Comparison of ENCODE assay signal across 8 cellular contexts in the genomic region with DNA sequence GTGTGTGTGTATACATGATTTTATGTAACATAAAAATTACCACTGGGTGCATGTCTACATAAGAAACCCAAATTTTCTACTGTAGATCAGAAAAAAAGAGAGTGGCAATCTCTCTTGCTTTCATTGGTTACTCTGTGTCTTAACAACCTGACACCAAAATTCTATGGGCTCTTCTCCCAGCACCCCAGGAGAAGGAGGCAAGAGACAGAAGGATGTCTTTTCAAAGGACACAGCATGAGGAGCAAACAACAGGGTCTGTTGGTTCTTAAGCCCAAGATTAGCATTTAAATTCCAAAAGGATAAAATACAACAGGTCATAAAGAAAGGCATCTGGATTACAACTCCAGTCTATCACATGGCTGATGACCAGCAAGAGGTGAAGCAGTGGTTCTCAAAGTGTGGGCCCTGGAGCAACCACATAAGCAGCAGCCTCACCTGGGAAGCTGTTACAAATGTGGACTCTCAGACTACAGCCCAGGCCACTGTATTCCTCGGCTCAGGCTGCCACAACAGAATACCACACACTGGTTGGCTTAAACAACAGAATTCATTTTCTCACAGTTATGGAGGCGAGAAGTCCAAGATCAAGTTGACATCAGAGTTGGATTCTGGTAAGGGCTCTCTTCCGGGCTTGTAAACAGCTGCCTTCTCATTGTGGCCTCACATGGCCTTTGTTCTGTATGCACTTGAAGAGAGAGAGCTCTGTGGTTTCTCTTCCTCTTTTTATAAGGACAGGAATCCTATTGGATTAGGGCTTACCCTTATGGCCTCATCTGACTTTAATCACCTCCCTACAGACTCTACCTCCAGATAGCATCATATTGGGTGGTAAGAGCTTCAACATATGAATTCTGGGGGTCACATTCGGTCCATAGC.
A peak's percentile ranks its signal among the peaks of the same experiment; 100 is the strongest.
DNase-seq lines count a peak whose midpoint lies in the region; ATAC-seq, FAIRE-seq and TF ChIP-seq lines count a peak whose summit lies in the region.

No MANE protein-coding gene starts in this region.

- intact Hi-C loops in endothelial cell of umbilical vein (cut with micrococcal nuclease): no loop called here
- intact Hi-C loops in left ventricle myocardium inferior (cut with micrococcal nuclease): no loop called here

- no peak for TF ChIP-seq EP300 in suprapubic skin (IDR thresholded peaks at IDR 0.05)

- H3K27ac ChIP-seq in endothelial cell of umbilical vein (ENCODE audit: insufficient read depth, low read depth, low read length) (no peak overlapping the region), left ventricle myocardium inferior (replicated peaks) (no peak overlapping the region), suprapubic skin (no peak overlapping the region)

- dilution Hi-C loops in endothelial cell of umbilical vein (cut with MboI; ENCODE audit: extremely low pct_ligation_motif_present, low sequenced_read_pairs): no loop called here

- TF ChIP-seq CTCF in endothelial cell of umbilical vein (IDR thresholded peaks at IDR 0.05; ENCODE audit: extremely low read depth in 1 of 2, insufficient read depth in 1 of 2, low read depth in 1 of 2, low read length in 2 of 2) (no peak), left ventricle myocardium inferior (IDR thresholded peaks at IDR 0.05; ENCODE audit: borderline replicate concordance) (no peak), suprapubic skin (IDR thresholded peaks at IDR 0.05) (no peak)

- no peak overlapping the region for H3K9ac ChIP-seq in endothelial cell of umbilical vein (replicated peaks; ENCODE audit: extremely low read depth, insufficient read depth, low read length)

- no peaks in the 10 kb centered on the region for H3K9me3 ChIP-seq in endothelial cell of umbilical vein (replicated peaks; ENCODE audit: control insufficient read depth, insufficient read depth, low read length)
- no peaks in the 10 kb centered on the region for H3K9me3 ChIP-seq in left ventricle myocardium inferior (replicated peaks)
- no peaks in the 10 kb centered on the region for H3K9me3 ChIP-seq in suprapubic skin

- H3K79me2 ChIP-seq in endothelial cell of umbilical vein (ENCODE audit: control insufficient read depth, insufficient read depth, low read length): no peaks in the 10 kb centered on the region

- no peak overlapping the region for H3K4me2 ChIP-seq in endothelial cell of umbilical vein (ENCODE audit: insufficient read depth, low read length)

- peaks cover 2% of the 10 kb centered on the region for H3K4me1 ChIP-seq in endothelial cell of umbilical vein (ENCODE audit: control insufficient read depth, extremely low read depth, insufficient read depth, low read length)
- no peaks in the 10 kb centered on the region for H3K4me1 ChIP-seq in left ventricle myocardium inferior
- H3K4me1 ChIP-seq in suprapubic skin: no peaks in the 10 kb centered on the region

- POLR2A ChIA-PET in endothelial cell of umbilical vein (lab: Charles Lee): no interaction called here

- H3K27me3 ChIP-seq in endothelial cell of umbilical vein (ENCODE audit: control insufficient read depth in 2 of 2, insufficient read depth in 2 of 2, low read length in 2 of 2) (no peaks in the 10 kb centered on the region), left ventricle myocardium inferior (ENCODE audit: low read depth) (no peaks in the 10 kb centered on the region), suprapubic skin (no peaks in the 10 kb centered on the region)

- no peaks in the 10 kb centered on the region for H3K9me1 ChIP-seq in endothelial cell of umbilical vein (replicated peaks; ENCODE audit: control insufficient read depth, extremely low read depth, insufficient read depth, low read length)

- H3K36me3 ChIP-seq in endothelial cell of umbilical vein (ENCODE audit: control insufficient read depth in 2 of 2, extremely low read depth in 1 of 2, insufficient read depth in 2 of 2, low read length in 2 of 2): no peaks in the 10 kb centered on the region
- H3K36me3 ChIP-seq in left ventricle myocardium inferior: no peaks in the 10 kb centered on the region
- H3K36me3 ChIP-seq in suprapubic skin: no peaks in the 10 kb centered on the region

- no peaks in the 10 kb centered on the region for H4K20me1 ChIP-seq in endothelial cell of umbilical vein (replicated peaks; ENCODE audit: control insufficient read depth, extremely low read depth, insufficient read depth, low read length)

- CTCF ChIA-PET in endothelial cell of umbilical vein (lab: Charles Lee): interaction anchor here (1.0 to 1.1 kb wide), 2 partner anchors 10 to 14 kb away, joined by 3 read pairs; no protein-coding TSS in a partner anchor

- no TSS peak for BruUV-seq in endothelial cell of umbilical vein (replicated peaks; lab: Mats Ljungman, UMichigan)

- ATAC-seq in GM21619 (IDR thresholded peaks at IDR 0.05; ENCODE audit: unreplicated experiment): peak; percentile 80

- FAIRE-seq in GM12892 (lab: Jason Lieb, UNC) (peak; percentile 70), endothelial cell of umbilical vein (lab: Jason Lieb, UNC) (no peak)

- peak overlapping the region; percentile 20 for H2AFZ ChIP-seq in endothelial cell of umbilical vein (ENCODE audit: low read depth, low read length)

- H3K4me3 ChIP-seq in endothelial cell of umbilical vein (replicated peaks in 1 of 3; ENCODE audit: insufficient read depth in 1 of 3, low read depth in 1 of 3, low read length in 3 of 3) (no peak overlapping the region), left ventricle myocardium inferior (no peak overlapping the region), suprapubic skin (no peak overlapping the region)

- DNase-seq in GM12892 (ENCODE audit: insufficient read length) (no peak), M059J (ENCODE audit: low read depth) (peak; percentile 60), endothelial cell of umbilical vein (ENCODE audit: low read depth, low spot score) (no peak), superior temporal gyrus (ENCODE audit: extremely low spot score) (no peak), anterior cingulate cortex (lab: John Stamatoyannopoulos, UW) (no peak), left ventricle myocardium inferior (no peak), suprapubic skin (ENCODE audit: low spot score in 2 of 2) (no peak)

- WGBS in suprapubic skin: 74% methylated on average over 4 of the region's 4 CpGs

- no peak for TF ChIP-seq POLR2A in GM12892 (IDR thresholded peaks at IDR 0.05; ENCODE audit: low read depth, low read length)
- no peak for TF ChIP-seq POLR2A in endothelial cell of umbilical vein (IDR thresholded peaks at IDR 0.05; ENCODE audit: low read depth, low read length)
- no peak for TF ChIP-seq POLR2A in suprapubic skin (IDR thresholded peaks at IDR 0.05)

TF ChIP-seq in endothelial cell of umbilical vein, 7 proteins besides CTCF, POLR2A, EP300 and RAD21:
- TF ChIP-seq MYC (IDR thresholded peaks at IDR 0.05; ENCODE audit: low read depth, low read length) (no peak), EZH2 (IDR thresholded peaks at IDR 0.05; ENCODE audit: borderline replicate concordance, low read depth, low read length, severe bottlenecking) (no peak), MAX (IDR thresholded peaks at IDR 0.05; ENCODE audit: insufficient read depth, insufficient read length) (no peak), JUN (IDR thresholded peaks at IDR 0.05; ENCODE audit: borderline replicate concordance, insufficient read depth, insufficient read length, low read depth) (no peak), GATA2 (IDR thresholded peaks at IDR 0.05; ENCODE audit: insufficient read depth, insufficient read length, low read depth, low read length) (no peak), FOS (IDR thresholded peaks at IDR 0.05; ENCODE audit: borderline replicate concordance, insufficient read depth, low read length) (no peak), POLR2AphosphoS5 (IDR thresholded peaks at IDR 0.05; ENCODE audit: insufficient read depth, low read depth, low read length) (no peak)
